ENCODE assay signal across 8 cellular contexts in genomic region chr1:27602510-27603319, GRCh38. TPM values are rescaled to one million over a fixed set of nuclear protein-coding genes. Genes with fewer than 3 reads are reported as not detected.
DNase-seq lines count a peak whose midpoint lies in the region; ATAC-seq and TF ChIP-seq lines count a peak whose summit lies in the region.

No MANE protein-coding gene starts in this region.

- no peak for TF ChIP-seq CTCF in RWPE1 (conservative IDR thresholded peaks at IDR 0.05; ENCODE audit: low read depth)
- no peak for TF ChIP-seq CTCF in kidney epithelial cell (IDR thresholded peaks at IDR 0.05; ENCODE audit: insufficient read depth, low read length, poor library complexity, severe bottlenecking)

- H3K27me3 Mint-ChIP-seq in stimulated activated naive CD8-positive, alpha-beta T cell treated with anti-CD3 and anti-CD28 coated beads, Interleukin-15, amount 100 ng/mL, for 72 hours: no peaks in the 10 kb centered on the region

- H3K4me1 Mint-ChIP-seq in stimulated activated naive CD8-positive, alpha-beta T cell treated with anti-CD3 and anti-CD28 coated beads, Interleukin-15, amount 100 ng/mL, for 72 hours: peaks cover 23% of the 10 kb centered on the region

- H3K27me3 ChIP-seq in kidney epithelial cell (ENCODE audit: control insufficient read depth, insufficient read depth, low read length): no peaks in the 10 kb centered on the region

- peak in 3 of 4 experiments; percentile 21 to 31 (median 21) for DNase-seq in activated CD4-positive, CD25-positive, alpha-beta regulatory T cell (lab: John Stamatoyannopoulos, UW)
- DNase-seq in activated CD4-positive, CD25-positive, alpha-beta regulatory T cell treated with anti-CD3 and anti-CD28 coated beads, Interleukin-2, amount 50 U/mL, for 72 hours: no peak
- DNase-seq in RWPE1 (ENCODE audit: low spot score) (peak; percentile 83), caudate nucleus (lab: John Stamatoyannopoulos, UW) (peak in 26 of 61 donors; percentile 14 to 72 (median 44)), kidney epithelial cell (ENCODE audit: low read depth) (no peak), NCI-H446 treated with DMSO at 0.1 percent for 48 hours (lab: John Stamatoyannopoulos, UW) (no peak)
- DNase-seq in stimulated activated naive CD8-positive, alpha-beta T cell treated with anti-CD3 and anti-CD28 coated beads, Interleukin-15, amount 100 ng/mL, for 72 hours: peak in 1 of 2 donors; percentile 29

- H3K4me3 Mint-ChIP-seq in stimulated activated naive CD8-positive, alpha-beta T cell treated with anti-CD3 and anti-CD28 coated beads, Interleukin-15, amount 100 ng/mL, for 72 hours: peak overlapping the region; percentile 82 to 89

- H3K27ac Mint-ChIP-seq in stimulated activated naive CD8-positive, alpha-beta T cell treated with anti-CD3 and anti-CD28 coated beads, Interleukin-15, amount 100 ng/mL, for 72 hours: peak overlapping the region in 1 of 2 donors; percentile 87

- ATAC-seq in stimulated activated naive CD8-positive, alpha-beta T cell treated with anti-CD3 and anti-CD28 coated beads, Interleukin-15, amount 100 ng/mL, for 72 hours: no peak
- ATAC-seq in HG03565 (IDR thresholded peaks at IDR 0.05; ENCODE audit: unreplicated experiment): no peak

- H3K4me3 ChIP-seq in kidney epithelial cell (ENCODE audit: low read depth, low read length): peak overlapping the region; percentile 88

- no peaks in the 10 kb centered on the region for H3K9me3 Mint-ChIP-seq in stimulated activated naive CD8-positive, alpha-beta T cell treated with anti-CD3 and anti-CD28 coated beads, Interleukin-15, amount 100 ng/mL, for 72 hours

- H3K27ac ChIP-seq in RWPE1: peak overlapping the region; percentile 93
- H3K27ac ChIP-seq in caudate nucleus (ENCODE audit: low read depth, low read length): peak overlapping the region; percentile 97

- POLR2A ChIA-PET in RWPE1 (lab: Yijun Ruan, JAX; ENCODE audit: low non-redundant PET): interaction anchor here (1.1 kb wide), 1 partner anchor 28 kb away, joined by 3 read pairs; no protein-coding TSS in a partner anchor

- no peaks in the 10 kb centered on the region for H3K36me3 ChIP-seq in kidney epithelial cell (ENCODE audit: control insufficient read depth, insufficient read depth, low read length)

- CTCF ChIA-PET in RWPE1 (lab: Yijun Ruan, JAX): interaction anchor here (1.0 to 8.1 kb wide), 3 partner anchors 45 to 186 kb away, joined by 3 to 67 read pairs (median 3); no protein-coding TSS in a partner anchor

RNA-seq across cellular contexts. Expression of gene AHDC1, which starts 1.2 kb away (rescaled TPM):
- total RNA-seq in kidney epithelial cell: 18.0 and 30.8 TPM in 2 replicates

RNA-seq across cellular contexts. Expression of gene FGR, which starts 32.3 kb away (rescaled TPM):
- 0.41 TPM in 1 of 2 replicates, not detected in the other for total RNA-seq in kidney epithelial cell

Comparison
In these comparisons a context has a peak if more than half of its experiments do, and no peak if none do; other contexts are left out.
1. DNase-seq: peak in activated CD4-positive, CD25-positive, alpha-beta regulatory T cell (3 of 4) and RWPE1 (single experiment); none in activated CD4-positive, CD25-positive, alpha-beta regulatory T cell treated with anti-CD3 and anti-CD28 coated beads, Interleukin-2, amount 50 U/mL, for 72 hours (single experiment), kidney epithelial cell (single experiment) and NCI-H446 treated with DMSO at 0.1 percent for 48 hours (single experiment).